ENCODE assay signal across 24 cellular contexts in the genomic region with DNA sequence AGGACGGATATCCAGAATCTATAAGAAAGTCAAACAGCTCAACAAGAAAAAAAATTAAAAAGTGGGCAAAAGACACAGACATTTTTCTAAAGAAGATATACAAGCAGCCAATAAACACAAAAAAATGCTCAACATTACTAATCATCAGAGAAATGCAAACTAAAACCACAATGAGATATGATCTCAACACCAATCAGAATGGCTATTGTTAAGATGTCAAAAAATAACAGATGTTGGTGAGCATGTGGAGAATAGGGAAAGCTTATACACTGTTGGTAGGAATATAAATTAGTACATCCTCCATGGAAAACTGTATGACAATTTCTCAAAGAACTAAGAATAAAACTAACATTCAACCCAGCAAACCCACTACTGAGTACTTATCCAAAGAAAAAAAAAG.
"Had no signal": no experiment of that assay in that cellular context is flagged by ENCODE, and none has a peak within 500 bp of the region (broad histone marks: within the 10 kb centered on the region; RNA-seq: fewer than 3 reads in every experiment).

No MANE protein-coding gene starts in this region.

- H3K9me3 ChIP-seq: esophagus muscularis mucosa, heart left ventricle, pancreas, suprapubic skin, thyroid gland had no signal

- H3K27ac ChIP-seq: epithelial cell of prostate, esophagus muscularis mucosa, heart left ventricle, pancreas, suprapubic skin, thyroid gland had no signal

- H3K4me3 Mint-ChIP-seq: dendritic cell treated with granulocyte-macrophage colony-stimulating factor and Interleukin-4, amounts not matched to agents 40 ng/mL and 50 ng/mL, for 4 days; effector memory CD8-positive, alpha-beta T cell; naive B cell; nephron; type B pancreatic cell had no signal

- H3K27ac Mint-ChIP-seq: dendritic cell treated with granulocyte-macrophage colony-stimulating factor and Interleukin-4, amounts not matched to agents 40 ng/mL and 50 ng/mL, for 4 days; effector memory CD8-positive, alpha-beta T cell; naive B cell; nephron; progenitor cell of endocrine pancreas; type B pancreatic cell had no signal

- H3K4me2 ChIP-seq: smooth muscle cell had no signal

- H3K9me3 Mint-ChIP-seq: dendritic cell treated with granulocyte-macrophage colony-stimulating factor and Interleukin-4, amounts not matched to agents 40 ng/mL and 50 ng/mL, for 4 days; nephron; type B pancreatic cell had no signal

- H3K4me1 Mint-ChIP-seq: naive B cell had no signal

- H3K4me1 ChIP-seq: esophagus muscularis mucosa, heart left ventricle, pancreas, suprapubic skin, thyroid gland had no signal

- FAIRE-seq: frontal cortex, urothelium cell line had no signal

- H3K27me3 ChIP-seq: pancreas, thyroid gland had no signal

- H3K4me3 ChIP-seq: esophagus muscularis mucosa, heart left ventricle, lung, pancreas, smooth muscle cell, suprapubic skin, thyroid gland had no signal

- H3K36me3 ChIP-seq: esophagus muscularis mucosa, heart left ventricle, pancreas, suprapubic skin, thyroid gland had no signal

- H3K36me3 Mint-ChIP-seq: naive B cell, type B pancreatic cell had no signal

- DNase-seq: effector memory CD8-positive, alpha-beta T cell; heart left ventricle; hippocampal formation; left colon; left ventricle myocardium superior; mesendoderm; naive B cell; occipital lobe; pancreas; right cardiac atrium; stimulated activated CD4-positive, alpha-beta T cell treated with anti-CD3 and anti-CD28 coated beads, Interleukin-2, amount 100 ng/mL, for 48 hours; stimulated activated naive CD8-positive, alpha-beta T cell treated with anti-CD3 and anti-CD28 coated beads, Interleukin-15, Interleukin-2, amounts not matched to agents 100 U/mL and 50 U/mL, for 24 hours; thyroid gland had no signal
